ENCODE assay signal across 1 cellular context in genomic region chr1:155208406-155208655, GRCh38.
TF ChIP-seq lines count a peak whose summit lies in the region.

No MANE protein-coding gene starts in this region.

TF ChIP-seq in K562, 482 proteins besides CTCF, POLR2A, EP300 and RAD21 (continues in another document):
- TF ChIP-seq MBD2 (IDR thresholded peaks at IDR 0.05; ENCODE audit: borderline replicate concordance, low read depth), result 0 out of 2 replicates have a peak, but pooled peaks have one; percentile 24
- TF ChIP-seq THRAP3 (IDR thresholded peaks at IDR 0.05; ENCODE audit: borderline replicate concordance), result no peak
- TF ChIP-seq TBL1XR1 (IDR thresholded peaks at IDR 0.05; ENCODE audit: low read length in 2 of 2), result peak in 1 of 2 experiments; percentile 61; a peak in 1 of 4 replicates
- TF ChIP-seq GMEB1 (CRISPR knock-in tag; IDR thresholded peaks at IDR 0.05), result no peak
- peak; percentile 26; the same call in 1 of the 2 replicates for TF ChIP-seq JUND (IDR thresholded peaks at IDR 0.05; ENCODE audit: borderline replicate concordance, low read depth, low read length)
- TF ChIP-seq JUND (tag; IDR thresholded peaks at IDR 0.05; ENCODE audit: borderline replicate concordance, low read depth, low read length), result no peak
- TF ChIP-seq CHCHD3 (CRISPR knock-in tag; IDR thresholded peaks at IDR 0.05), result no peak
- peak; percentile 66; the same call in 1 of the 2 replicates for TF ChIP-seq C11orf30 (IDR thresholded peaks at IDR 0.05; ENCODE audit: low read depth)
- 0 out of 2 replicates have a peak, but pooled peaks have one; percentile 26 for TF ChIP-seq SMARCA4 (IDR thresholded peaks at IDR 0.05)
- TF ChIP-seq RB1 (IDR thresholded peaks at IDR 0.05; ENCODE audit: low read depth), result peak; percentile 6; the same call in 1 of the 2 replicates
- TF ChIP-seq ZBTB26 (CRISPR knock-in tag; IDR thresholded peaks at IDR 0.05), result peak; percentile 25; the same call in 1 of the 2 replicates
- TF ChIP-seq TEAD1 (CRISPR knock-in tag; IDR thresholded peaks at IDR 0.05), result peak in 1 of 2 experiments; percentile 8; a peak in 1 of 4 replicates
- TF ChIP-seq CREM (IDR thresholded peaks at IDR 0.05; ENCODE audit: low read depth), result peak; percentile 97
- TF ChIP-seq BCOR (IDR thresholded peaks at IDR 0.05), result no peak
- 0 out of 4 replicates have a peak, but pooled peaks of 1 of the 2 experiments have one; percentile 27 for TF ChIP-seq MLLT1 (IDR thresholded peaks at IDR 0.05)
- TF ChIP-seq NCOA1 (IDR thresholded peaks at IDR 0.05; ENCODE audit: low read depth), result peak; percentile 38; the same call in 1 of the 2 replicates
- TF ChIP-seq CC2D1A (IDR thresholded peaks at IDR 0.05), result 0 out of 2 replicates have a peak, but pooled peaks have one; percentile 30
- no peak for TF ChIP-seq CEBPZ (IDR thresholded peaks at IDR 0.05; ENCODE audit: borderline replicate concordance, low read depth, low read length)
- TF ChIP-seq ZNF592 (IDR thresholded peaks at IDR 0.05), result peak; percentile 33; the same call in 1 of the 2 replicates
- TF ChIP-seq AFF1 (IDR thresholded peaks at IDR 0.05; ENCODE audit: low read depth in 1 of 2, partially characterized antibody in 2 of 2), result peak in 1 of 2 experiments; percentile 42
- peak; percentile 65 for TF ChIP-seq E2F8 (IDR thresholded peaks at IDR 0.05; ENCODE audit: low read depth, partially characterized antibody)
- no peak for TF ChIP-seq NR2F6 (CRISPR knock-in tag; IDR thresholded peaks at IDR 0.05)
- no peak; the same call in 1 of the 2 replicates for TF ChIP-seq GTF2E2 (tag; IDR thresholded peaks at IDR 0.05)
- 0 out of 2 replicates have a peak, but pooled peaks have one; percentile 75 for TF ChIP-seq NFRKB (IDR thresholded peaks at IDR 0.05; ENCODE audit: low read depth)
- peak; percentile 43; the same call in 1 of the 2 replicates for TF ChIP-seq THRB (CRISPR knock-in tag; conservative IDR thresholded peaks at IDR 0.05)
- peak; percentile 50; the same call in 1 of the 2 replicates for TF ChIP-seq DPF2 (IDR thresholded peaks at IDR 0.05)
- peak; percentile 66 for TF ChIP-seq POLR2B (IDR thresholded peaks at IDR 0.05; ENCODE audit: low read depth, partially characterized antibody)
- no peak for TF ChIP-seq CREB3 (tag; conservative IDR thresholded peaks at IDR 0.05; ENCODE audit: low read depth)
- TF ChIP-seq NFATC3 (IDR thresholded peaks at IDR 0.05), result no peak
- no peak; the same call in 1 of the 2 replicates for TF ChIP-seq CREB1 (IDR thresholded peaks at IDR 0.05)
- TF ChIP-seq CREB1 (CRISPR knock-in tag; IDR thresholded peaks at IDR 0.05), result peak; percentile 90
- TF ChIP-seq PHF20 (IDR thresholded peaks at IDR 0.05; ENCODE audit: partially characterized antibody), result peak; percentile 74
- peak; percentile 71 for TF ChIP-seq POLR2AphosphoS5 (IDR thresholded peaks at IDR 0.05; ENCODE audit: control insufficient read depth, insufficient read depth, low read depth, low read length)
- peak; percentile 77 for TF ChIP-seq ATF1 (CRISPR knock-in tag; IDR thresholded peaks at IDR 0.05)
- TF ChIP-seq ATF1 (tag; IDR thresholded peaks at IDR 0.05), result no peak
- no peak for TF ChIP-seq HMGN3 (IDR thresholded peaks at IDR 0.05; ENCODE audit: borderline replicate concordance, extremely low read depth, insufficient read length, low read depth, low read length)
- TF ChIP-seq TRIM24 (IDR thresholded peaks at IDR 0.05), result no peak
- TF ChIP-seq HLTF (IDR thresholded peaks at IDR 0.05), result no peak
